ENCODE assay signal across 1 cellular context in the genomic region with DNA sequence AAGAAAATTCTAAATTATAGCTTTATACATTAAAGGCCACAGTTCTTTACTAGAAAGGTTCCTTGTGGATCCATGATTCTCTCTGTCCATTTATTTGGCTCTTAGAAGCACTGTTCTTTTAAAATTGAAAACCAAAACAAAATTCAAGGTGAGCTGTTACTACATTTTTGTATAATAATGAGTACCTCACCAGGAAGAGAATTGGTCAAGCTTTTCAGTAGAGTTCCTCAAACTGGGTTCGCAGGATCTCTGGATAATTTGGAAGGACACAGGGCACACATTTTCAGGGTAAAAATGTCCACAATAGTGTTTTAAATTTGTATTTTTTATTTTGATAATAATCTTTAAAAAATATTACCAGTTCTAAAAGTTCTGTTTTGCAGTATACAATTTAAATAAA.
TF ChIP-seq lines count a peak whose summit lies in the region.

No MANE protein-coding gene starts in this region.

TF ChIP-seq in H1, 55 proteins besides CTCF, POLR2A, EP300 and RAD21:
- TF ChIP-seq BCL11A (IDR thresholded peaks at IDR 0.05; ENCODE audit: low read depth in 2 of 2, low read length in 2 of 2) (no peak), POU5F1 (IDR thresholded peaks at IDR 0.05; ENCODE audit: low read depth, low read length) (peak; percentile 40; the same call in 1 of the 2 replicates)
TF ChIP-seq in H1: peak in this region for 1.
